In genomic region chr9:16775330-16775729, GRCh38 we compare ENCODE assay signal across 2 cellular contexts.
TF ChIP-seq lines count a peak whose summit lies in the region.

No MANE protein-coding gene starts in this region.

TF ChIP-seq in IMR-90, 13 proteins besides CTCF, POLR2A, EP300 and RAD21:
- TF ChIP-seq BHLHE40 (IDR thresholded peaks at IDR 0.05; ENCODE audit: low read depth, low read length) (no peak), USF2 (IDR thresholded peaks at IDR 0.05; ENCODE audit: low read depth, low read length) (no peak), MXI1 (IDR thresholded peaks at IDR 0.05; ENCODE audit: borderline replicate concordance, low read depth, low read length) (no peak), ELK1 (IDR thresholded peaks at IDR 0.05; ENCODE audit: borderline replicate concordance, low read depth, low read length) (no peak), CHD1 (IDR thresholded peaks at IDR 0.05; ENCODE audit: low read depth, low read length) (no peak), SMC3 (IDR thresholded peaks at IDR 0.05; ENCODE audit: low read depth, low read length) (no peak), FOS (IDR thresholded peaks at IDR 0.05; ENCODE audit: low read depth, low read length) (no peak)
TF ChIP-seq in IMR-90: peak in this region for 0.

TF ChIP-seq in GM12878, 131 proteins besides CTCF, POLR2A, EP300 and RAD21:
- TF ChIP-seq SMC3 (IDR thresholded peaks at IDR 0.05; ENCODE audit: borderline replicate concordance, low read length) (no peak), CREB1 (IDR thresholded peaks at IDR 0.05; ENCODE audit: low read depth) (no peak), ZBTB40 (IDR thresholded peaks at IDR 0.05; ENCODE audit: borderline replicate concordance) (no peak), ZNF622 (IDR thresholded peaks at IDR 0.05) (no peak), ETV6 (conservative IDR thresholded peaks at IDR 0.05 in 1 of 2, IDR thresholded peaks at IDR 0.05 in 1 of 2; ENCODE audit: borderline replicate concordance in 1 of 2, low read depth in 1 of 2) (no peak), EED (IDR thresholded peaks at IDR 0.05; ENCODE audit: low read depth) (no peak), YY1 (IDR thresholded peaks at IDR 0.05; ENCODE audit: low read depth, low read length) (no peak), SREBF2 (IDR thresholded peaks at IDR 0.05; ENCODE audit: low read length) (no peak), STAT1 (conservative IDR thresholded peaks at IDR 0.05) (no peak), ATF2 (IDR thresholded peaks at IDR 0.05; ENCODE audit: low read length) (no peak), PRDM15 (CRISPR knock-in tag; IDR thresholded peaks at IDR 0.05) (no peak), FOS (IDR thresholded peaks at IDR 0.05; ENCODE audit: borderline replicate concordance, extremely low read depth, insufficient read length) (no peak), HDAC6 (IDR thresholded peaks at IDR 0.05; ENCODE audit: unreplicated experiment) (no peak), NR2C2 (IDR thresholded peaks at IDR 0.05; ENCODE audit: borderline replicate concordance, control insufficient read depth, insufficient read length, low read depth) (no peak), NBN (IDR thresholded peaks at IDR 0.05) (no peak), SUPT20H (IDR thresholded peaks at IDR 0.05; ENCODE audit: borderline replicate concordance, control insufficient read depth, low read depth, low read length) (no peak), NKRF (conservative IDR thresholded peaks at IDR 0.05) (no peak), RB1 (IDR thresholded peaks at IDR 0.05; ENCODE audit: borderline replicate concordance) (no peak)
